In the genomic region with DNA sequence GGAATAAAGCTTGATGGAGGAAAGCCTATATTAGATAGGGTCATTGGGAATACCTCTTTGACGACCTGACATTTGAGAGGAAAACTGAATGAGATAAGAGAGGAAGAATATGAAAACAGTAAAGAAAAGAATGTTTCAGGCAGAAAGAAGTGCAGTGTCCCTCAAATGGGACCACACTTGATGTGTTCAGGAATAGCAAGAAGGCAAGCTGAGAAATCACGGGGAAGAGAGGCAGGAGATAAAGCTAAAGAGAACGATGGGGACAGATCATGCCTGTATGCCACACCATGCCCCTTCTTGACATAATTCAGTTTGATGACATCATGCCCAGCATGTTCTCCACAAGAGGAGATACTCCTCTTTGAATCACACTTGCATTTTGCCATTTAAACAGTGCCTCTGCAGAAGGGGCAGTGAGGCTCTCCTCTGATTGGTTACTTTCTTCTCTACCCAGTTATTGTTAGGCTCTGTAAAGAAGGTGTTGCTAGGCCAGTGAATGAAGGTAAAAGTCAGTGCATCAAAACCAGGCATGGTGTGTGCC, we compare ENCODE assay signal across 2 cellular contexts.
TF ChIP-seq lines count a peak whose summit lies in the region.

No MANE protein-coding gene starts in this region.

TF ChIP-seq in HepG2, 621 proteins besides CTCF, POLR2A, EP300 and RAD21:
- peak; percentile 72 for TF ChIP-seq ZNF7 (CRISPR knock-in tag; IDR thresholded peaks at IDR 0.05)
- TF ChIP-seq RFX5 (IDR thresholded peaks at IDR 0.05; ENCODE audit: low read depth, low read length): peak; percentile 46; the same call in 1 of the 2 replicates
- TF ChIP-seq MIER3 (CRISPR knock-in tag; IDR thresholded peaks at IDR 0.05; ENCODE audit: borderline replicate concordance): no peak
- peak; percentile 85 for TF ChIP-seq ATF7 (IDR thresholded peaks at IDR 0.05)
- TF ChIP-seq ATF7 (CRISPR knock-in tag; IDR thresholded peaks at IDR 0.05): no peak

TF ChIP-seq in HEK293, 187 proteins besides CTCF, POLR2A, EP300 and RAD21:
- 0 out of 2 replicates have a peak, but pooled peaks have one; percentile 8 for TF ChIP-seq SP3 (tag by site-specific recombination; IDR thresholded peaks at IDR 0.05)
- TF ChIP-seq ZBTB17 (tag by site-specific recombination; IDR thresholded peaks at IDR 0.05): 0 out of 2 replicates have a peak, but pooled peaks have one; percentile 23
- TF ChIP-seq ZNF423 (tag by site-specific recombination; IDR thresholded peaks at IDR 0.05): no peak
- TF ChIP-seq ZNF394 (tag by site-specific recombination; IDR thresholded peaks at IDR 0.05; ENCODE audit: borderline replicate concordance): peak; percentile 90
- TF ChIP-seq, protein P1, sequence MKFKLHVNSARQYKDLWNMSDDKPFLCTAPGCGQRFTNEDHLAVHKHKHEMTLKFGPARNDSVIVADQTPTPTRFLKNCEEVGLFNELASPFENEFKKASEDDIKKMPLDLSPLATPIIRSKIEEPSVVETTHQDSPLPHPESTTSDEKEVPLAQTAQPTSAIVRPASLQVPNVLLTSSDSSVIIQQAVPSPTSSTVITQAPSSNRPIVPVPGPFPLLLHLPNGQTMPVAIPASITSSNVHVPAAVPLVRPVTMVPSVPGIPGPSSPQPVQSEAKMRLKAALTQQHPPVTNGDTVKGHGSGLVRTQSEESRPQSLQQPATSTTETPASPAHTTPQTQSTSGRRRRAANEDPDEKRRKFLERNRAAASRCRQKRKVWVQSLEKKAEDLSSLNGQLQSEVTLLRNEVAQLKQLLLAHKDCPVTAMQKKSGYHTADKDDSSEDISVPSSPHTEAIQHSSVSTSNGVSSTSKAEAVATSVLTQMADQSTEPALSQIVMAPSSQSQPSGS (tag by site-specific recombination; IDR thresholded peaks at IDR 0.05; ENCODE audit: low read depth): peak; percentile 90
- TF ChIP-seq ZXDB (tag by site-specific recombination; IDR thresholded peaks at IDR 0.05): 0 out of 2 replicates have a peak, but pooled peaks have one; percentile 51
- peak; percentile 55; the same call in 1 of the 2 replicates for TF ChIP-seq ZIC2 (tag by site-specific recombination; IDR thresholded peaks at IDR 0.05)
- TF ChIP-seq KLF16 (tag by site-specific recombination; IDR thresholded peaks at IDR 0.05): no peak
- 0 out of 2 replicates have a peak, but pooled peaks have one; percentile 8 for TF ChIP-seq SP2 (tag by site-specific recombination; IDR thresholded peaks at IDR 0.05)
- TF ChIP-seq WT1 (tag by site-specific recombination; IDR thresholded peaks at IDR 0.05): peak; percentile 44; the same call in 1 of the 2 replicates
- TF ChIP-seq, protein P2, sequence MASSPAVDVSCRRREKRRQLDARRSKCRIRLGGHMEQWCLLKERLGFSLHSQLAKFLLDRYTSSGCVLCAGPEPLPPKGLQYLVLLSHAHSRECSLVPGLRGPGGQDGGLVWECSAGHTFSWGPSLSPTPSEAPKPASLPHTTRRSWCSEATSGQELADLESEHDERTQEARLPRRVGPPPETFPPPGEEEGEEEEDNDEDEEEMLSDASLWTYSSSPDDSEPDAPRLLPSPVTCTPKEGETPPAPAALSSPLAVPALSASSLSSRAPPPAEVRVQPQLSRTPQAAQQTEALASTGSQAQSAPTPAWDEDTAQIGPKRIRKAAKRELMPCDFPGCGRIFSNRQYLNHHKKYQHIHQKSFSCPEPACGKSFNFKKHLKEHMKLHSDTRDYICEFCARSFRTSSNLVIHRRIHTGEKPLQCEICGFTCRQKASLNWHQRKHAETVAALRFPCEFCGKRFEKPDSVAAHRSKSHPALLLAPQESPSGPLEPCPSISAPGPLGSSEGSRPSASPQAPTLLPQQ (tag by site-specific recombination; IDR thresholded peaks at IDR 0.05): 0 out of 2 replicates have a peak, but pooled peaks have one; percentile 49
- TF ChIP-seq GLI2 (tag by site-specific recombination; IDR thresholded peaks at IDR 0.05; ENCODE audit: borderline replicate concordance, low read depth): no peak
- TF ChIP-seq ZNF629 (tag by site-specific recombination; IDR thresholded peaks at IDR 0.05): peak; percentile 92
- TF ChIP-seq ZBTB21 (tag by site-specific recombination; IDR thresholded peaks at IDR 0.05): peak; percentile 89
- TF ChIP-seq SP7 (tag by site-specific recombination; IDR thresholded peaks at IDR 0.05): peak; percentile 33; the same call in 1 of the 2 replicates
- TF ChIP-seq BCL11A (tag by site-specific recombination; IDR thresholded peaks at IDR 0.05; ENCODE audit: low read depth): no peak
- peak; percentile 81 for TF ChIP-seq ZNF600 (tag by site-specific recombination; IDR thresholded peaks at IDR 0.05)
- TF ChIP-seq ZNF37A (tag by site-specific recombination; IDR thresholded peaks at IDR 0.05): no peak
- peak; percentile 69 for TF ChIP-seq ZNF366 (tag by site-specific recombination; conservative IDR thresholded peaks at IDR 0.05)
- peak; percentile 40 for TF ChIP-seq ZNF335 (tag by site-specific recombination; conservative IDR thresholded peaks at IDR 0.05)
